In the genomic region with DNA sequence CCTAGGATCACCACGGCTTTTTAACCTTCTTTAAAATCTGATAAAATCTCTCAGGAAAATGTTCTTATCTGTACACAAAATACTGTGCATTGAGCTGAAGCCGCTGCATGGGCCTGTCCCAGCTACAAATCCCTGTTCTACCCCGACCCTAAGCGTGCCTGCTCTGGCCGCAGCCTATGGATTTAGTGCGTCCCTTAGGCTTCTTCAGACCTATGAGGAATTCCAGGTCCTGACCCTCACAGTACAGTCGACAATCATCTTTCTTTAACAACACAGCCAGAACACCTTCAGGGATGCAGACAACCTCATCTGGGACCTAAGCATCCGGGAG, we compare ENCODE assay signal across 8 cellular contexts. TPM values are rescaled to one million over a fixed set of nuclear protein-coding genes. Genes with fewer than 3 reads are reported as not detected.
DNase-seq lines count a peak whose midpoint lies in the region; ATAC-seq and TF ChIP-seq lines count a peak whose summit lies in the region.

No MANE protein-coding gene starts in this region.

- H3K36me3 Mint-ChIP-seq in activated T-cell treated with anti-CD3 and anti-CD28 coated beads, Interleukin-2, amount 50 U/mL, for 4 hours (ENCODE audit: insufficient read depth), result no peaks in the 10 kb centered on the region

- peaks cover 5% of the 10 kb centered on the region for H3K79me2 ChIP-seq in hepatocyte

- H2AFZ ChIP-seq in hepatocyte, result peak overlapping the region; percentile 58

- H3K27me3 ChIP-seq in Peyer's patch (no peaks in the 10 kb centered on the region), hepatocyte (no peaks in the 10 kb centered on the region)

- DNase-seq in activated T-cell treated with anti-CD3 and anti-CD28 coated beads, Interleukin-2, amount 50 U/mL, for 4 hours, result no peak
- no peak for DNase-seq in activated T-cell treated with anti-CD3 and anti-CD28 coated beads, Interleukin-2, amount 50 U/mL, for 48 hours
- DNase-seq in Peyer's patch, result no peak
- no peak for DNase-seq in hepatocyte (ENCODE audit: low spot score)
- DNase-seq in substantia nigra (lab: John Stamatoyannopoulos, UW), result no peak
- no peak for DNase-seq in 8988T
- DNase-seq in DMS153 treated with DMSO at 0.1 percent for 48 hours (lab: John Stamatoyannopoulos, UW; ENCODE audit: unreplicated experiment), result no peak
- DNase-seq in NCI-H2196 treated with DMSO at 0.1 percent for 48 hours (lab: John Stamatoyannopoulos, UW; ENCODE audit: unreplicated experiment), result no peak

- peak overlapping the region; percentile 66 for H3K4me2 ChIP-seq in hepatocyte

- no peak for TF ChIP-seq POLR2A in Peyer's patch (IDR thresholded peaks at IDR 0.05)

- peaks cover 24% of the 10 kb centered on the region for H3K4me1 Mint-ChIP-seq in activated T-cell treated with anti-CD3 and anti-CD28 coated beads, Interleukin-2, amount 50 U/mL, for 4 hours (ENCODE audit: low read depth)

- H3K9me3 ChIP-seq in Peyer's patch, result no peaks in the 10 kb centered on the region
- H3K9me3 ChIP-seq in hepatocyte (ENCODE audit: low read depth), result no peaks in the 10 kb centered on the region

- H3K27me3 Mint-ChIP-seq in activated T-cell treated with anti-CD3 and anti-CD28 coated beads, Interleukin-2, amount 50 U/mL, for 4 hours (ENCODE audit: low read depth), result peaks cover 3% of the 10 kb centered on the region

- no peaks in the 10 kb centered on the region for H3K36me3 ChIP-seq in Peyer's patch
- no peaks in the 10 kb centered on the region for H3K36me3 ChIP-seq in hepatocyte (replicated peaks; ENCODE audit: insufficient read depth, low read depth)

- H3K4me3 ChIP-seq in Peyer's patch (peak overlapping the region in 3 of 4 donors; percentile 62 to 87 (median 64)), hepatocyte (no peak overlapping the region)

- peak overlapping the region; percentile 98 for H3K4me3 Mint-ChIP-seq in activated T-cell treated with anti-CD3 and anti-CD28 coated beads, Interleukin-2, amount 50 U/mL, for 4 hours

- H3K9me2 ChIP-seq in hepatocyte (replicated peaks; ENCODE audit: insufficient read depth), result no peaks in the 10 kb centered on the region

- ATAC-seq in activated T-cell treated with anti-CD3 and anti-CD28 coated beads, Interleukin-2, amount 50 U/mL, for 4 hours, result no peak

- WGBS in hepatocyte (ENCODE audit: low lambda C conversion rate, missing lambda C conversion rate), result 45% methylated on average over 8 of the region's 8 CpGs

- H3K27ac ChIP-seq in Peyer's patch, result no peak overlapping the region
- H3K27ac ChIP-seq in hepatocyte, result no peak overlapping the region
- peak overlapping the region; percentile 23 for H3K27ac ChIP-seq in substantia nigra (ENCODE audit: low read depth, low read length, poor library complexity, severe bottlenecking)

- TF ChIP-seq CTCF in Peyer's patch (IDR thresholded peaks at IDR 0.05), result no peak
- TF ChIP-seq CTCF in hepatocyte (IDR thresholded peaks at IDR 0.05; ENCODE audit: poor library complexity), result no peak

- no peaks in the 10 kb centered on the region for H3K9me3 Mint-ChIP-seq in activated T-cell treated with anti-CD3 and anti-CD28 coated beads, Interleukin-2, amount 50 U/mL, for 4 hours

- H3K4me1 ChIP-seq in Peyer's patch (peaks cover 0 to 25% (median 8%) of the 10 kb centered on the region in 4 donors), hepatocyte (ENCODE audit: insufficient read depth) (peaks cover 10% of the 10 kb centered on the region)

- H4K20me1 ChIP-seq in hepatocyte (ENCODE audit: insufficient read depth, poor library complexity, severe bottlenecking), result no peaks in the 10 kb centered on the region

RNA-seq across cellular contexts. Expression of gene WDCP, which starts 0.5 kb away (rescaled TPM):
- total RNA-seq in activated T-cell treated with anti-CD3 and anti-CD28 coated beads, Interleukin-2, amount 50 U/mL, for 4 hours, result 10 to 100 TPM; 22.5 to 26.9 (median 25.5) TPM
- 1 to 10 TPM; 3.3 to 5.8 (median 3.7) TPM for total RNA-seq in Peyer's patch
- 6.0 and 6.8 TPM in 2 replicates for total RNA-seq in hepatocyte
- polyA plus RNA-seq in hepatocyte, result 1.4 and 2.4 TPM in 2 replicates

RNA-seq across cellular contexts. Expression of gene FKBP1B, which starts 1.9 kb away (rescaled TPM):
- total RNA-seq in activated T-cell treated with anti-CD3 and anti-CD28 coated beads, Interleukin-2, amount 50 U/mL, for 4 hours, result under 1 TPM; 0.40 to 0.65 (median 0.63) TPM
- total RNA-seq in Peyer's patch, result 10 to 100 TPM in 2 of 4 donors, 1 to 10 TPM in 2; 6.7 to 16.3 (median 10.9) TPM
- total RNA-seq in hepatocyte, result 20.2 and 24.4 TPM in 2 replicates
- polyA plus RNA-seq in hepatocyte, result 36.3 and 37.2 TPM in 2 replicates

RNA-seq across cellular contexts. Expression of gene SF3B6, which starts 28.5 kb away (rescaled TPM):
- total RNA-seq in activated T-cell treated with anti-CD3 and anti-CD28 coated beads, Interleukin-2, amount 50 U/mL, for 4 hours, result 100 to 1,000 TPM; 146 to 159 (median 147) TPM
- total RNA-seq in Peyer's patch (100 to 1,000 TPM in 2 of 4 donors, 10 to 100 TPM in 2; 75.9 to 138 (median 91.9) TPM), hepatocyte (131 and 158 TPM in 2 replicates)
- polyA plus RNA-seq in hepatocyte, result 170 and 174 TPM in 2 replicates

RNA-seq across cellular contexts. Expression of gene TP53I3, which starts 37.0 kb away (rescaled TPM):
- total RNA-seq in activated T-cell treated with anti-CD3 and anti-CD28 coated beads, Interleukin-2, amount 50 U/mL, for 4 hours, result 1 to 10 TPM in 1 of 3 donors, under 1 TPM in 2; 0.45 to 1.1 (median 0.56) TPM
- total RNA-seq in Peyer's patch, result 100 to 1,000 TPM in 3 of 4 donors, 10 to 100 TPM in 1; 87.5 to 371 (median 241) TPM
- 29.8 and 31.9 TPM in 2 replicates for total RNA-seq in hepatocyte
- 52.9 and 56.2 TPM in 2 replicates for polyA plus RNA-seq in hepatocyte

RNA-seq across cellular contexts. Expression of gene MFSD2B, which starts 37.8 kb away (rescaled TPM):
- total RNA-seq in activated T-cell treated with anti-CD3 and anti-CD28 coated beads, Interleukin-2, amount 50 U/mL, for 4 hours, result under 1 TPM in 1 of 3 donors, not detected in 2; 0.13 TPM
- total RNA-seq in Peyer's patch (not detected), hepatocyte (not detected in 2 replicates)
- polyA plus RNA-seq in hepatocyte, result 0.25 TPM in 1 of 2 replicates, not detected in the other

Comparison
In these comparisons a context has a peak if more than half of its experiments do, and no peak if none do; other contexts are left out.
1. RNA of gene FKBP1B, which starts 1.9 kb away (total RNA-seq): 20.2 to 24.4 TPM in hepatocyte and 6.7 to 16.3 TPM in Peyer's patch; 0.40 to 0.65 TPM in activated T-cell treated with anti-CD3 and anti-CD28 coated beads, Interleukin-2, amount 50 U/mL, for 4 hours; every median in the first group is over 4 times any median in the second.